ENCODE assay signal across 8 cellular contexts in the genomic region with DNA sequence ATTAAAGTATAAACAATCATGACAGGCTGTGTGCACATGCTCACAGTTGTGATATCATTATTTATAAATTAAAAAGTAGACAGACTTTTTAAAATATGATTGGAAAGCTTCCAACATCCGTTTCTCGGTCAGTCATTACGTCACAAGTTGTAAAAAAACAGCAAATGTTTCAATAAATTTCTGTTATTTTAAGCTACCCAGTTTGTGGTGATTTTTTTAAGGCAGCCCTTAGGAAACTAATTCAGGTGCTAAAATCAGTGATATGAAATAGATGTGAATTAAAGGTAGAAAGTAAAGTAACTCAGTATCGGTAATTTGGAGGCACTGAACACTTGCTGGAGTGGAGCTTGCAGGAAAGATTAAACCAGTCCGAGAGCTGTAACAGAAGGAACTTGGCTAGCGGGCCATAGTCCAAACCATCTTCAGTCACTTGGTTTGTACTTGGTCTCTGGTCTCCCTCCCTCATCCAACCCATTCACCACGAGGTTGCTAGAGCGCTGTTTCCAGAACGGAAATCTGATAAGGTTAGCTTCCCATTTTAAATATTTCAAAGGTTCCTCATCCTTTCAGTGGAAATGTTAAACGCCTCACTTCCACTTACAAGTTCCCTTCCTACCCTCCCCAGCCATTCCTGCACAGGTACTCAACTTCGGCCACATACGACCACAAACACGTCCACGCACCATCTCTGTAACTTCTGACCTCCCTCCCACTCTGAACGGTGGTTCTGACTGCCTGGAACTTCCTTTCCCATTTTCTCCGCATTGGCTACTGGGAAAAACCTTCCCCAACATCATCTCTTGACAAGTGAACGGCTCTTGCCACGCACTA. TPM values are rescaled to one million over a fixed set of nuclear protein-coding genes. Genes with fewer than 3 reads are reported as not detected.
DNase-seq lines count a peak whose midpoint lies in the region; ATAC-seq, FAIRE-seq and TF ChIP-seq lines count a peak whose summit lies in the region.

No MANE protein-coding gene starts in this region.

- FAIRE-seq in GM19239 (lab: Jason Lieb, UNC) = peak; percentile 11

- H3K18ac ChIP-seq in mesenchymal stem cell (ENCODE audit: low read depth in 1 of 2, low read length in 2 of 2) = no peak overlapping the region

- H3K4ac ChIP-seq in mesenchymal stem cell (ENCODE audit: low read depth in 1 of 2, low read length in 2 of 2) = peak overlapping the region in 1 of 2 experiments; percentile 94

- peak overlapping the region; percentile 84 for H3K4me3 ChIP-seq in effector memory CD4-positive, alpha-beta T cell (ENCODE audit: insufficient read depth, low read depth, low read length, poor library complexity, severe bottlenecking)
- H3K4me3 ChIP-seq in mesenchymal stem cell (ENCODE audit: insufficient read depth in 1 of 2, low read depth in 1 of 2, low read length in 2 of 2) (peak overlapping the region; percentile 90 to 93), thoracic aorta (peak overlapping the region; percentile 89)

- peak overlapping the region in 1 of 2 experiments; percentile 46 for H2BK12ac ChIP-seq in mesenchymal stem cell (ENCODE audit: low read length in 2 of 2)

- WGBS in mesenchymal stem cell = 6% methylated on average over 15 of the region's 18 CpGs

- H2BK15ac ChIP-seq in mesenchymal stem cell (ENCODE audit: low read depth, poor library complexity, severe bottlenecking) = no peak overlapping the region

- H3K27me3 ChIP-seq in effector memory CD4-positive, alpha-beta T cell (replicated peaks; ENCODE audit: control insufficient read depth, insufficient read depth, low read length, poor library complexity, severe bottlenecking) = no peaks in the 10 kb centered on the region
- H3K27me3 ChIP-seq in mesenchymal stem cell (ENCODE audit: control insufficient read depth in 1 of 2, insufficient read depth in 1 of 2, low read length in 2 of 2) (no peaks in the 10 kb centered on the region), thoracic aorta (replicated peaks; ENCODE audit: insufficient read depth) (no peaks in the 10 kb centered on the region)

- H2AK5ac ChIP-seq in mesenchymal stem cell (ENCODE audit: low read length, severe bottlenecking) = no peak overlapping the region

- no peaks in the 10 kb centered on the region for H3K9me3 ChIP-seq in effector memory CD4-positive, alpha-beta T cell (ENCODE audit: control insufficient read depth, low read length)
- H3K9me3 ChIP-seq in mesenchymal stem cell (ENCODE audit: control insufficient read depth, low read length) (no peaks in the 10 kb centered on the region), thoracic aorta (no peaks in the 10 kb centered on the region)

- H3K36me3 ChIP-seq in effector memory CD4-positive, alpha-beta T cell (ENCODE audit: control insufficient read depth, insufficient read depth, low read length) = peaks cover 23% of the 10 kb centered on the region
- peaks cover 0 to 40% of the 10 kb centered on the region in 2 experiments for H3K36me3 ChIP-seq in mesenchymal stem cell (ENCODE audit: control insufficient read depth in 1 of 2, insufficient read depth in 2 of 2, low read depth in 1 of 2, low read length in 2 of 2)
- H3K36me3 ChIP-seq in thoracic aorta = peaks cover 10% of the 10 kb centered on the region

- H3K4me1 ChIP-seq in effector memory CD4-positive, alpha-beta T cell (ENCODE audit: control insufficient read depth, insufficient read depth, low read length, poor library complexity, severe bottlenecking) = peaks cover 15% of the 10 kb centered on the region
- no peaks in the 10 kb centered on the region for H3K4me1 ChIP-seq in mesenchymal stem cell (ENCODE audit: control insufficient read depth, insufficient read depth, low read depth, low read length)
- peaks cover 8 to 13% of the 10 kb centered on the region in 2 donors for H3K4me1 ChIP-seq in thoracic aorta (ENCODE audit: control insufficient read depth in 1 of 2, low read depth in 2 of 2)

- H2BK120ac ChIP-seq in mesenchymal stem cell (ENCODE audit: low read depth, low read length) = no peak overlapping the region

- H3K27ac ChIP-seq in effector memory CD4-positive, alpha-beta T cell (ENCODE audit: insufficient read depth, low read length, poor library complexity, severe bottlenecking) = peak overlapping the region; percentile 95
- H3K27ac ChIP-seq in mesenchymal stem cell (ENCODE audit: low read length, poor library complexity, severe bottlenecking) = peak overlapping the region; percentile 93
- peak overlapping the region; percentile 96 to 98 for H3K27ac ChIP-seq in thoracic aorta

- no peak overlapping the region for H4K91ac ChIP-seq in mesenchymal stem cell (ENCODE audit: low read length)

- DNase-seq in CD1c-positive myeloid dendritic cell (ENCODE audit: extremely low spot score) = peak; percentile 88
- DNase-seq in GM19239 (ENCODE audit: insufficient read length, low spot score) = no peak
- DNase-seq in T-helper 22 cell (ENCODE audit: low read depth) = peak; percentile 1
- DNase-seq in effector memory CD4-positive, alpha-beta T cell = peak in 1 of 3 donors; percentile 17
- peak; percentile 66 for DNase-seq in mesenchymal stem cell
- no peak for DNase-seq in thoracic aorta (ENCODE audit: low spot score)
- no peak for DNase-seq in ureter (ENCODE audit: low spot score)

- H3K79me1 ChIP-seq in mesenchymal stem cell (replicated peaks; ENCODE audit: low read length, poor library complexity, severe bottlenecking) = peaks cover 7% of the 10 kb centered on the region

- no peak for TF ChIP-seq CTCF in thoracic aorta (IDR thresholded peaks at IDR 0.05)

- peak overlapping the region; percentile 57 for H4K8ac ChIP-seq in mesenchymal stem cell (ENCODE audit: low read length)

- peak; percentile 12 for ATAC-seq in HG03460 (IDR thresholded peaks at IDR 0.05; ENCODE audit: unreplicated experiment)
- ATAC-seq in thoracic aorta (ENCODE audit: insufficient number of reproducible peaks, low FRiP score, low read depth) = peak; percentile 44

- no peak overlapping the region for H3K23ac ChIP-seq in mesenchymal stem cell (ENCODE audit: low read length in 2 of 2)

- peak overlapping the region; percentile 43 for H2AFZ ChIP-seq in mesenchymal stem cell (ENCODE audit: low read depth, low read length)

- peak overlapping the region in 1 of 2 experiments; percentile 27 for H3K14ac ChIP-seq in mesenchymal stem cell (ENCODE audit: low read length in 2 of 2)

- H3K4me2 ChIP-seq in mesenchymal stem cell (ENCODE audit: low read length, poor library complexity, severe bottlenecking) = peak overlapping the region; percentile 77

- peak overlapping the region; percentile 99 for H3K9ac ChIP-seq in mesenchymal stem cell (ENCODE audit: low read length)

- no peak overlapping the region for H2BK5ac ChIP-seq in mesenchymal stem cell (ENCODE audit: low read depth, low read length, poor library complexity, severe bottlenecking)

RNA-seq across cellular contexts. Expression of a gene that starts 0.9 kb away (rescaled TPM):
- polyA plus RNA-seq in mesenchymal stem cell (2013, experiment 1 of 2) = 31.8 TPM
- 32.6 TPM for polyA plus RNA-seq in mesenchymal stem cell (2013, experiment 2 of 2)
- total RNA-seq in thoracic aorta (100 to 1,000 TPM; 172 to 203 TPM), ureter (68.6 TPM)

Comparison
In these comparisons a context has a peak if more than half of its experiments do, and no peak if none do; other contexts are left out.
1. DNase-seq: peak in CD1c-positive myeloid dendritic cell (single experiment), T-helper 22 cell (single experiment) and mesenchymal stem cell (single experiment); none in GM19239 (single experiment), thoracic aorta (single experiment) and ureter (single experiment).
2. Peak in every context shown above with its lines, with median percentiles within 50 percentile points of each other: H3K27ac ChIP-seq and H3K4me3 ChIP-seq.